ENCODE assay signal across 10 cellular contexts in the genomic region with DNA sequence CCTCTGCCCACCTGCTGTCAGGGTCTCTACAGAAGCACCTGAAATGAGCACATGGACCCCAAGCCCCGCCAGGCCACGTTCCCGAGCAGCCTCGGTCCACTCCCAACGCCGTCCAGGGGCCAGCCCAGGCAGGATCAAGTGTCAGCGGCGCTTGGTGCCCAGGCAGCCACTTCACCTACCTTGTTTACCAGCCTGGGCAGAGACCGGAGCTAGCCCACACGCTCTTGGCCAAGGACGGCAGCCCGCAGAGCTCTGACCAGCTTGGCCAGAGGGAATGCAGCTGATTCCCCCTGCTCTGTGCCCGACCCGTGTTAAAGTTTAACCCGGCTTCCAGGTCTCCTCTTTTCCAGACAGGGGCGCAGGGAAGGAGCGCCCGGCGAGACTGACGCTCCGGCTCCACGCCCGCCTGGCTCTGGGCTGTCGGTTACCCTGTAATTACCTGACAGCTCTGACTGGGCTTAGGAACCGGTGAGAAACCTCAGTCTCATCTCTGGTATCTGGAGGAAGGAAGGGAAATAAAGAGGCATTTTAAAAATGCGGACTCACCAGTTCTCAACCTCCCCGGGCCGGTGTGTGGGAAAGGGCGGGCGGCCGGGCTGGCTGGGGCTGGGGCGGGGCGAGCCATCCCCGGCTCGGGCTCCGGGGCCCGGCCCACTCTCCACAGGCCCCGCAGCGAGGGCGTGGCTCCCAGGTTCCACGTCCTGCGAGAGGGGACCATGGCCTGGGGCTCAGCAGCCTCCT. TPM values are rescaled to one million over a fixed set of nuclear protein-coding genes. Genes with fewer than 3 reads are reported as not detected.
DNase-seq lines count a peak whose midpoint lies in the region; ATAC-seq and TF ChIP-seq lines count a peak whose summit lies in the region.
"Had no signal": no experiment of that assay in that cellular context is flagged by ENCODE, and none has a peak within 500 bp of the region (broad histone marks: within the 10 kb centered on the region; RNA-seq: fewer than 3 reads in every experiment).

No MANE protein-coding gene starts in this region.

- peak overlapping the region; percentile 31 to 54 (median 45) for H3K4me3 ChIP-seq in esophagus squamous epithelium
- H3K4me3 ChIP-seq in ascending aorta = no peak overlapping the region

- TF ChIP-seq CTCF in esophagus squamous epithelium (IDR thresholded peaks at IDR 0.05) (no peak), ascending aorta (IDR thresholded peaks at IDR 0.05) (no peak)

- 30 to 69% methylated on average over 5 to 10 of the region's 42 CpGs for WGBS in esophagus squamous epithelium, 2 donors

- DNase-seq in ACHN (peak; percentile 92), NCI-H510A (lab: John Stamatoyannopoulos, UW) (peak; percentile 58), esophagus squamous epithelium (lab: John Stamatoyannopoulos, UW) (no peak), mucosa of gallbladder (ENCODE audit: low spot score) (peak; percentile 49), inferior parietal cortex (ENCODE audit: extremely low spot score) (no peak), ascending aorta (ENCODE audit: low spot score in 2 of 2) (no peak)
- DNase-seq: BE2C, transverse colon had no signal

- H3K36me3 ChIP-seq in esophagus squamous epithelium (peaks cover 0 to 29% (median 0%) of the 10 kb centered on the region in 3 donors), ascending aorta (peaks cover 16 to 30% of the 10 kb centered on the region in 2 donors)
- H3K36me3 ChIP-seq: BE2C, transverse colon had no signal

- no peaks in the 10 kb centered on the region for H3K9me3 ChIP-seq in esophagus squamous epithelium
- H3K9me3 ChIP-seq in ascending aorta = no peaks in the 10 kb centered on the region
- H3K9me3 ChIP-seq: BE2C, transverse colon had no signal

- H3K27ac ChIP-seq in esophagus squamous epithelium (peak overlapping the region; percentile 72 to 83 (median 80)), ascending aorta (no peak overlapping the region)
- H3K27ac ChIP-seq: transverse colon had no signal

- ATAC-seq in HG02610 (IDR thresholded peaks at IDR 0.05; ENCODE audit: unreplicated experiment) (no peak), HG03565 (IDR thresholded peaks at IDR 0.05; ENCODE audit: unreplicated experiment) (no peak)

- H3K4me1 ChIP-seq in esophagus squamous epithelium (peaks cover 20 to 66% (median 35%) of the 10 kb centered on the region in 3 donors), ascending aorta (peaks cover 0 to 20% of the 10 kb centered on the region in 2 donors)

- no peak for TF ChIP-seq POLR2A in esophagus squamous epithelium (IDR thresholded peaks at IDR 0.05)

- H3K27me3 ChIP-seq in esophagus squamous epithelium (no peaks in the 10 kb centered on the region), ascending aorta (no peaks in the 10 kb centered on the region)
- H3K27me3 ChIP-seq: BE2C had no signal

- intact Hi-C loops in esophagus squamous epithelium (cut with DNase I) (loop anchor here (5.0 kb wide), 1 partner anchor 65 kb away; no protein-coding TSS in a partner anchor), ascending aorta (cut with DNase I) (no loop called here)

- in situ Hi-C loops in ACHN (cut with HindIII; ENCODE audit: low pct_ligation_motif_present, low pct_unique_long_range_greater_than_20kb, low sequenced_read_pairs) = no loop called here

RNA-seq across cellular contexts. Expression of a gene that starts 4.6 kb away (rescaled TPM):
- 10 to 100 TPM; 14.8 to 72.4 (median 43.5) TPM for total RNA-seq in esophagus squamous epithelium
- 39.3 TPM for total RNA-seq in mucosa of gallbladder
- total RNA-seq in ascending aorta = 54.9 TPM

Comparison
In these comparisons a context has a peak if more than half of its experiments do, and no peak if none do; other contexts are left out.
1. DNase-seq: peak in ACHN (single experiment), NCI-H510A (single experiment) and mucosa of gallbladder (single experiment); none in esophagus squamous epithelium (single experiment), inferior parietal cortex (single experiment) and ascending aorta (0 of 2).
2. H3K27ac ChIP-seq: peak in esophagus squamous epithelium (4 of 4); none in ascending aorta (0 of 2).
3. H3K4me3 ChIP-seq: peak in esophagus squamous epithelium (4 of 4); none in ascending aorta (0 of 2).